In genomic region chr1:201714542-201715276, GRCh38 we compare ENCODE assay signal across 9 cellular contexts.
A peak's percentile ranks its signal among the peaks of the same experiment; 100 is the strongest.
DNase-seq lines count a peak whose midpoint lies in the region; ATAC-seq and TF ChIP-seq lines count a peak whose summit lies in the region.
"Had no signal": no experiment of that assay in that cellular context is flagged by ENCODE, and none has a peak within 500 bp of the region (broad histone marks: within the 10 kb centered on the region; RNA-seq: fewer than 3 reads in every experiment).

No MANE protein-coding gene starts in this region.

- TF ChIP-seq POLR2A in prostate gland (IDR thresholded peaks at IDR 0.05), result no peak

- intact Hi-C loops in prostate gland (cut with DNase I), result no loop called here

- WGBS in prostate gland, result 38% methylated on average over 7 of the region's 7 CpGs

- no peak overlapping the region for H3K27ac Mint-ChIP-seq in WTC11

- no peaks in the 10 kb centered on the region for H3K27me3 Mint-ChIP-seq in WTC11 (ENCODE audit: low read depth)

- no peak for ATAC-seq in WTC11

- H3K4me1 ChIP-seq in prostate gland (replicated peaks), result no peaks in the 10 kb centered on the region

- no peaks in the 10 kb centered on the region for H3K9me3 ChIP-seq in prostate gland
- H3K9me3 ChIP-seq: neutrophil had no signal

- peaks cover 8% of the 10 kb centered on the region for H3K36me3 Mint-ChIP-seq in WTC11

- peak overlapping the region; percentile 56 to 64 for H3K27ac ChIP-seq in prostate gland
- H3K27ac ChIP-seq: neutrophil had no signal

- POLR2A ChIA-PET in WTC11 (lab: Charles Lee), result no interaction called here

- H3K4me1 Mint-ChIP-seq in WTC11, result peaks cover 12% of the 10 kb centered on the region

- H3K36me3 ChIP-seq in H7 (replicated peaks; ENCODE audit: control insufficient read depth, insufficient read depth, low read length) (no peaks in the 10 kb centered on the region), prostate gland (no peaks in the 10 kb centered on the region)
- H3K36me3 ChIP-seq: neutrophil had no signal

- CTCF ChIA-PET in WTC11 (lab: Charles Lee), result interaction anchor here (0.7 to 15.4 kb wide), 3 partner anchors 77 to 278 kb away, joined by 3 to 378 read pairs (median 4); no protein-coding TSS in a partner anchor

- no peaks in the 10 kb centered on the region for H3K9me3 Mint-ChIP-seq in WTC11

- DNase-seq in H7, result peak; percentile 41
- peak; percentile 88 for DNase-seq in SKM-1 treated with dmso at 0.1 percent for 144 hours (lab: John Stamatoyannopoulos, UW; ENCODE audit: unreplicated experiment)
- DNase-seq in fibroblast of the conjunctiva (ENCODE audit: low read depth), result peak; percentile 100
- no peak for DNase-seq in prostate gland (ENCODE audit: low spot score)
- no peak for DNase-seq in DMS114 treated with DMSO at 0.1 percent for 48 hours (lab: John Stamatoyannopoulos, UW; ENCODE audit: unreplicated experiment)
- DNase-seq in activated CD4-positive, CD25-positive, alpha-beta regulatory T cell treated with anti-CD3 and anti-CD28 coated beads, Interleukin-2, amount 50 U/mL, for 72 hours, result no peak
- DNase-seq in WTC11 (ENCODE audit: low spot score), result no peak
- no peak for DNase-seq in NCI-H774 (lab: John Stamatoyannopoulos, UW)

- H3K4me3 ChIP-seq in H7 (ENCODE audit: insufficient read depth, low read depth, low read length) (no peak overlapping the region), prostate gland (no peak overlapping the region)

- no peak overlapping the region for H3K4me3 Mint-ChIP-seq in WTC11

- TF ChIP-seq CTCF in prostate gland (IDR thresholded peaks at IDR 0.05) (no peak), WTC11 (IDR thresholded peaks at IDR 0.05) (no peak)

- H3K27me3 ChIP-seq in H7 (ENCODE audit: control insufficient read depth, insufficient read depth, low read length), result no peaks in the 10 kb centered on the region
- no peaks in the 10 kb centered on the region for H3K27me3 ChIP-seq in prostate gland (replicated peaks; ENCODE audit: insufficient read depth)
- H3K27me3 ChIP-seq: neutrophil had no signal

TF ChIP-seq in WTC11, 78 proteins besides CTCF, POLR2A, EP300 and RAD21:
- no peak for TF ChIP-seq ATF1 (CRISPR knock-in tag; IDR thresholded peaks at IDR 0.05)
- TF ChIP-seq E2F1 (CRISPR knock-in tag; IDR thresholded peaks at IDR 0.05), result no peak
- TF ChIP-seq NFE2L1 (CRISPR knock-in tag; IDR thresholded peaks at IDR 0.05), result no peak
- no peak for TF ChIP-seq ZNF512 (CRISPR knock-in tag; IDR thresholded peaks at IDR 0.05; ENCODE audit: borderline replicate concordance)
- no peak for TF ChIP-seq NR1H2 (CRISPR knock-in tag; IDR thresholded peaks at IDR 0.05)
- TF ChIP-seq E2F5 (CRISPR knock-in tag; IDR thresholded peaks at IDR 0.05), result no peak
- TF ChIP-seq TEAD1 (CRISPR knock-in tag; IDR thresholded peaks at IDR 0.05), result no peak
- no peak for TF ChIP-seq ETV6 (CRISPR knock-in tag; IDR thresholded peaks at IDR 0.05)
- TF ChIP-seq GRHL2 (CRISPR knock-in tag; IDR thresholded peaks at IDR 0.05; ENCODE audit: insufficient replicate concordance, severe bottlenecking), result no peak

Comparison
In these comparisons a context has a peak if more than half of its experiments do, and no peak if none do; other contexts are left out.
1. DNase-seq: peak in H7 (single experiment), SKM-1 treated with dmso at 0.1 percent for 144 hours (single experiment) and fibroblast of the conjunctiva (single experiment); none in prostate gland (single experiment), DMS114 treated with DMSO at 0.1 percent for 48 hours (single experiment), activated CD4-positive, CD25-positive, alpha-beta regulatory T cell treated with anti-CD3 and anti-CD28 coated beads, Interleukin-2, amount 50 U/mL, for 72 hours (single experiment), WTC11 (single experiment) and NCI-H774 (single experiment).